19 cellular contexts compared by ENCODE assay signal in the genomic region with DNA sequence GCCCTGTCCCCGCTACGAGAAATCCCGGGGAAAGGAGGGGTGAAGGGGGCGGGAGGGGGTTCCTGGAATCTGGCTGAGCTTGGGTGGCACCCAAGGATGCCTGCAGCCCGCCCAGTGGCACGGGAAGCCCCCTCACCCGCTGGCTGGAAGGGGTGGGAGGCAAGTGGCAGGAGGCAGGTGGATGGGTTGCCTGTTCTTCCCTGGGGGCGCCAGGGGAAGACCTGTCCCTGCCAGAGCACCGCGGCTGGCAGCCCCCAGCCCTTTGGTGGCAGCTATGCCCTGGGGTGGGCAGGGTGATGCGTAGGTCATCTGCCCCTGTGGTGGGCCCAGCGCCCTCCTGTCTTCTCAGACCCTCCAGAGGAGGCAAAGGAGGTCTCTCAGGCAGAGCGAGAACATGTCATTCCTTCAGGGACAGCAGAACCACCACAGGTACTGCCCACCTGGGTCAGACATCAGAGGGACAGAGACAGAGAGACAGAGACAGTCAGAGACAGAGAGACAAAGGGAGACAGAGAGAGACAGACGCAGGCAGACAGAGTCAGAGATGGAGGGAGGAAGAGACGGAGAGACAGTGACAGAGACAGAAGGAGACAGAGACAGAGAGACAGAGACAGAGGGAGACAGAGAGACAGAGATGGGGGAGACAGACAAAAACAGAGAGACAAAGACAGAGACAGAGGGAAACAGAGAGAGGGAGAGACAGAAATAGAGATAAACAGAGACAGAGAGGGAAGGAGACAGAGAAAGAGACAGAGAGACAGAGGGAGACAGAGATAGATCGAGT. TPM values are rescaled to one million over a fixed set of nuclear protein-coding genes. Genes with fewer than 3 reads are reported as not detected.
DNase-seq lines count a peak whose midpoint lies in the region; ATAC-seq, FAIRE-seq and TF ChIP-seq lines count a peak whose summit lies in the region.
"Had no signal": no experiment of that assay in that cellular context is flagged by ENCODE, and none has a peak within 500 bp of the region (broad histone marks: within the 10 kb centered on the region; RNA-seq: fewer than 3 reads in every experiment).

No MANE protein-coding gene starts in this region.

- no peak overlapping the region for H3K27ac ChIP-seq in HepG2 (ENCODE audit: extremely low read length, insufficient read depth, low read length)
- H3K27ac ChIP-seq in right lobe of liver: no peak overlapping the region
- no peak overlapping the region for H3K27ac ChIP-seq in astrocyte (ENCODE audit: low read depth, low read length)
- no peak overlapping the region for H3K27ac ChIP-seq in neuronal stem cell (replicated peaks; ENCODE audit: low read length)
- H3K27ac ChIP-seq in sigmoid colon: no peak overlapping the region
- H3K27ac ChIP-seq: 22Rv1; BLaER1 treated with 17β-estradiol and CSF1 and Interleukin-3, amounts not matched to agents 10 nM and 100 nM had no signal

- H3K4me1 Mint-ChIP-seq in astrocyte (ENCODE audit: low read depth, unreplicated experiment) (no peaks in the 10 kb centered on the region), glutamatergic neuron (ENCODE audit: low read depth, unreplicated experiment) (peaks cover 16% of the 10 kb centered on the region)

- no peak for DNase-seq in HepG2 (ENCODE audit: low spot score)
- DNase-seq in right lobe of liver: no peak
- DNase-seq in astrocyte (ENCODE audit: low read depth): no peak
- DNase-seq in glutamatergic neuron: no peak
- DNase-seq in neuronal stem cell (ENCODE audit: low spot score): no peak
- DNase-seq in H4 (ENCODE audit: low spot score): no peak
- DNase-seq in sigmoid colon: no peak
- DNase-seq: CD8-positive, alpha-beta T cell; DMS 273 treated with DMSO at 0.1 percent for 48 hours; DMS53; DND-41; EL had no signal

- H3K9ac ChIP-seq in HepG2 (ENCODE audit: insufficient read depth, low read depth, low read length) (no peak overlapping the region), astrocyte (ENCODE audit: low read length) (no peak overlapping the region), neuronal stem cell (ENCODE audit: low read depth, low read length, poor library complexity) (no peak overlapping the region)

- H3K79me1 ChIP-seq in neuronal stem cell (ENCODE audit: low read depth, low read length): no peaks in the 10 kb centered on the region

- H2BK12ac ChIP-seq in neuronal stem cell (ENCODE audit: low read length): peak overlapping the region; percentile 73

- H2AFZ ChIP-seq in HepG2 (ENCODE audit: low read length) (no peak overlapping the region), astrocyte (ENCODE audit: low read depth, low read length) (no peak overlapping the region), neuronal stem cell (ENCODE audit: low read length) (no peak overlapping the region)

- H3K9me3 ChIP-seq in HepG2 (ENCODE audit: low read length): no peaks in the 10 kb centered on the region
- H3K9me3 ChIP-seq in right lobe of liver: no peaks in the 10 kb centered on the region
- no peaks in the 10 kb centered on the region for H3K9me3 ChIP-seq in astrocyte (ENCODE audit: insufficient read depth, low read depth, low read length)
- no peaks in the 10 kb centered on the region for H3K9me3 ChIP-seq in neuronal stem cell (replicated peaks in 1 of 2; ENCODE audit: control insufficient read depth in 2 of 2, insufficient read depth in 1 of 2, low read depth in 1 of 2, low read length in 2 of 2)
- H3K9me3 ChIP-seq in sigmoid colon: no peaks in the 10 kb centered on the region
- H3K9me3 ChIP-seq: A549; BLaER1 treated with 17β-estradiol and CSF1 and Interleukin-3, amounts not matched to agents 10 nM and 100 nM; HAP-1 had no signal

- H3K4me1 ChIP-seq in HepG2 (ENCODE audit: insufficient read depth, low read length) (peaks cover 68% of the 10 kb centered on the region), right lobe of liver (peaks cover 0 to 11% (median 5%) of the 10 kb centered on the region in 4 donors), astrocyte (ENCODE audit: insufficient read depth, low read length) (peaks cover 13% of the 10 kb centered on the region), neuronal stem cell (ENCODE audit: control insufficient read depth in 2 of 2, insufficient read depth in 1 of 2, low read depth in 1 of 2, low read length in 2 of 2) (peaks cover 9 to 11% of the 10 kb centered on the region in 2 donors), sigmoid colon (peaks cover 0 to 14% (median 11%) of the 10 kb centered on the region in 4 donors)

- peak overlapping the region; percentile 71 for H2AK5ac ChIP-seq in neuronal stem cell (ENCODE audit: low read depth, low read length)

- peak overlapping the region; percentile 72 for H3K18ac ChIP-seq in neuronal stem cell (ENCODE audit: low read length)

- H3K4me3 ChIP-seq in HepG2 (replicated peaks in 1 of 3; ENCODE audit: insufficient read depth in 1 of 3, low read depth in 2 of 3, low read length in 3 of 3) (no peak overlapping the region), right lobe of liver (no peak overlapping the region), astrocyte (ENCODE audit: insufficient read depth, low read depth, low read length) (no peak overlapping the region), neuronal stem cell (ENCODE audit: low read length in 2 of 2) (no peak overlapping the region), sigmoid colon (no peak overlapping the region)
- H3K4me3 ChIP-seq: A549; BLaER1 treated with 17β-estradiol and CSF1 and Interleukin-3, amounts not matched to agents 10 nM and 100 nM; GM12878; HAP-1 had no signal

- H4K91ac ChIP-seq in neuronal stem cell (ENCODE audit: low read depth, low read length, poor library complexity): no peak overlapping the region

- no peak overlapping the region for H3K23ac ChIP-seq in neuronal stem cell (ENCODE audit: low read depth, low read length, poor library complexity)

- no peak overlapping the region for H3K14ac ChIP-seq in neuronal stem cell (ENCODE audit: low read length)

- no peaks in the 10 kb centered on the region for H3K36me3 ChIP-seq in HepG2 (replicated peaks in 1 of 2; ENCODE audit: control insufficient read depth in 1 of 2, insufficient read depth in 2 of 2, low read length in 2 of 2)
- no peaks in the 10 kb centered on the region for H3K36me3 ChIP-seq in right lobe of liver
- no peaks in the 10 kb centered on the region for H3K36me3 ChIP-seq in astrocyte (ENCODE audit: insufficient read depth, low read length)
- no peaks in the 10 kb centered on the region for H3K36me3 ChIP-seq in neuronal stem cell (replicated peaks in 1 of 2; ENCODE audit: control insufficient read depth in 2 of 2, insufficient read depth in 2 of 2, low read length in 2 of 2)
- H3K36me3 ChIP-seq in sigmoid colon: no peaks in the 10 kb centered on the region
- H3K36me3 ChIP-seq: BLaER1 treated with 17β-estradiol and CSF1 and Interleukin-3, amounts not matched to agents 10 nM and 100 nM; HAP-1 had no signal

- BruUV-seq in HepG2 (replicated peaks; lab: Mats Ljungman, UMichigan): no TSS peak

- H3K27me3 Mint-ChIP-seq in astrocyte (ENCODE audit: low read depth, unreplicated experiment): peaks cover 15% of the 10 kb centered on the region
- H3K27me3 Mint-ChIP-seq in glutamatergic neuron (ENCODE audit: unreplicated experiment): peaks cover 8% of the 10 kb centered on the region

- H3K4me2 ChIP-seq in HepG2 (ENCODE audit: low read depth, low read length): no peak overlapping the region
- H3K4me2 ChIP-seq in astrocyte (ENCODE audit: low read length): no peak overlapping the region
- no peak overlapping the region for H3K4me2 ChIP-seq in neuronal stem cell (ENCODE audit: insufficient read depth, low read length, poor library complexity, severe bottlenecking)
- H3K4me2 ChIP-seq: A549 had no signal

- TF ChIP-seq RAD21 in HepG2 (CRISPR knock-in tag; IDR thresholded peaks at IDR 0.05): no peak

- no peaks in the 10 kb centered on the region for H3K36me3 Mint-ChIP-seq in astrocyte (ENCODE audit: low read depth, unreplicated experiment)
- no peaks in the 10 kb centered on the region for H3K36me3 Mint-ChIP-seq in glutamatergic neuron (ENCODE audit: unreplicated experiment)
- H3K36me3 Mint-ChIP-seq: CD8-positive, alpha-beta T cell had no signal

- no peaks in the 10 kb centered on the region for H3K79me2 ChIP-seq in HepG2 (ENCODE audit: insufficient read depth, low read length)
- H3K79me2 ChIP-seq in astrocyte (ENCODE audit: insufficient read depth, low read length): no peaks in the 10 kb centered on the region

- in situ Hi-C loops in HepG2 (cut with HindIII; ENCODE audit: extremely low pct_ligation_motif_present, low pct_unique_long_range_greater_than_20kb): no loop called here

- H3K27ac Mint-ChIP-seq in astrocyte (ENCODE audit: unreplicated experiment) (no peak overlapping the region), glutamatergic neuron (ENCODE audit: unreplicated experiment) (peak overlapping the region; percentile 45)
- H3K27ac Mint-ChIP-seq: CD8-positive, alpha-beta T cell had no signal

- no peak overlapping the region for H4K8ac ChIP-seq in neuronal stem cell (ENCODE audit: low read depth, low read length)

- peak overlapping the region; percentile 24 for H2BK5ac ChIP-seq in neuronal stem cell (ENCODE audit: low read length)

- no peak for TF ChIP-seq EP300 in HepG2 (IDR thresholded peaks at IDR 0.05; ENCODE audit: low read depth in 2 of 2, low read length in 2 of 2)
- no peak for TF ChIP-seq EP300 in HepG2 (CRISPR knock-in tag; IDR thresholded peaks at IDR 0.05; ENCODE audit: borderline replicate concordance)
- no peak for TF ChIP-seq EP300 in sigmoid colon (IDR thresholded peaks at IDR 0.05)

- H3K4ac ChIP-seq in neuronal stem cell (ENCODE audit: low read length): no peak overlapping the region

- H2BK120ac ChIP-seq in neuronal stem cell (ENCODE audit: low read depth, low read length): no peak overlapping the region

- H3K9me3 Mint-ChIP-seq in astrocyte (ENCODE audit: unreplicated experiment) (peaks cover 2% of the 10 kb centered on the region), glutamatergic neuron (ENCODE audit: unreplicated experiment) (peaks cover 10% of the 10 kb centered on the region)
- H3K9me3 Mint-ChIP-seq: CD8-positive, alpha-beta T cell had no signal

- no peak for TF ChIP-seq POLR2A in HepG2 (IDR thresholded peaks at IDR 0.05; ENCODE audit: insufficient read depth in 1 of 2, low read depth in 2 of 2, low read length in 2 of 2)
- TF ChIP-seq POLR2A in right lobe of liver (IDR thresholded peaks at IDR 0.05): no peak
- no peak for TF ChIP-seq POLR2A in sigmoid colon (IDR thresholded peaks at IDR 0.05)

- POLR2A ChIA-PET in HepG2 (lab: Yijun Ruan, JAX): interaction anchor here (0.6 to 1.1 kb wide), 2 partner anchors 51 to 121 kb away, joined by 3 to 5 read pairs; no protein-coding TSS in a partner anchor

- FAIRE-seq in HepG2 (lab: Jason Lieb, UNC) (no peak), astrocyte (lab: Jason Lieb, UNC) (no peak)
- FAIRE-seq: A549, GM12878, H1 had no signal

- TF ChIP-seq CTCF in HepG2 (CRISPR knock-in tag; IDR thresholded peaks at IDR 0.05) (no peak), right lobe of liver (IDR thresholded peaks at IDR 0.05) (no peak), astrocyte (IDR thresholded peaks at IDR 0.05; ENCODE audit: insufficient read depth, low read depth, low read length) (no peak), glutamatergic neuron (IDR thresholded peaks at IDR 0.05; ENCODE audit: partially characterized antibody, unreplicated experiment) (no peak), sigmoid colon (IDR thresholded peaks at IDR 0.05) (no peak)

- H3K4me3 Mint-ChIP-seq in astrocyte (ENCODE audit: unreplicated experiment): peak overlapping the region; percentile 42
- H3K4me3 Mint-ChIP-seq in glutamatergic neuron (ENCODE audit: unreplicated experiment): peak overlapping the region; percentile 78
- H3K4me3 Mint-ChIP-seq: CD8-positive, alpha-beta T cell had no signal

- H3K27me3 ChIP-seq in HepG2 (ENCODE audit: control insufficient read depth in 1 of 2, insufficient read depth in 2 of 2, low read length in 2 of 2) (peaks cover 1 to 16% of the 10 kb centered on the region in 2 experiments; a peak in 4 of 5 replicates), right lobe of liver (no peaks in the 10 kb centered on the region), astrocyte (ENCODE audit: insufficient read depth, low read length) (peaks cover 7% of the 10 kb centered on the region), neuronal stem cell (ENCODE audit: control insufficient read depth in 3 of 3, insufficient read depth in 3 of 3, low read depth in 1 of 3, low read length in 3 of 3) (peaks cover 0 to 26% (median 0%) of the 10 kb centered on the region in 3 experiments), sigmoid colon (peaks cover 0 to 28% (median 26%) of the 10 kb centered on the region in 3 donors)

- intact Hi-C loops in HepG2 (cut with micrococcal nuclease; ENCODE audit: unreplicated experiment) (no loop called here), right lobe of liver (cut with DNase I) (no loop called here), sigmoid colon (cut with DNase I) (no loop called here)

- 55% methylated on average over 8 of the region's 16 CpGs for WGBS in HepG2 (ENCODE audit: low lambda C conversion rate)
- 94% methylated on average over 3 of the region's 16 CpGs for WGBS in right lobe of liver (ENCODE audit: insufficient coverage, low coverage, low lambda C conversion rate, missing lambda C conversion rate)
- WGBS in neuronal stem cell (ENCODE audit: extremely low coverage in 2 of 2, insufficient read length in 2 of 2, insufficient replicate concordance in 1 of 2), 2 donors: no CpG with 5 or more reads among the region's 16 CpGs
- WGBS in sigmoid colon, 2 donors: 88 to 90% methylated on average over 16 of the region's 16 CpGs

- H4K20me1 ChIP-seq in HepG2 (ENCODE audit: insufficient read depth, low read length) (no peaks in the 10 kb centered on the region), astrocyte (ENCODE audit: insufficient read depth, low read length) (no peaks in the 10 kb centered on the region)

- CTCF ChIA-PET in HepG2 (lab: Yijun Ruan, JAX; ENCODE audit: low intra/inter-chr PET ratio, low total read pairs): no interaction called here

- no peak for ATAC-seq in HepG2
- ATAC-seq in right lobe of liver: no peak
- ATAC-seq in HG03280 (IDR thresholded peaks at IDR 0.05; ENCODE audit: unreplicated experiment): no peak
- ATAC-seq: A549; CD8-positive, alpha-beta T cell; GM12878 had no signal

- peak overlapping the region; percentile 93 for H2BK15ac ChIP-seq in neuronal stem cell (ENCODE audit: low read length)

RNA-seq across cellular contexts. Expression of gene EFNA2, which starts 36.7 kb away (rescaled TPM):
- 4.3 and 9.9 TPM in 2 replicates for total RNA-seq in HepG2 (2016; rRNA removed; fragmentation: Illumina TruSeq; extraction: Trizol)
- 15.0 and 18.4 TPM in 2 replicates for total RNA-seq in HepG2 (2016; cell fraction: cytosol; rRNA removed; fragmentation: Illumina TruSeq; extraction: Trizol; ENCODE audit: low read depth)
- 5.2 and 11.1 TPM in 2 replicates for total RNA-seq in HepG2 (2016; cell fraction: insoluble cytoplasmic fraction; rRNA removed; fragmentation: Illumina TruSeq; extraction: Trizol)
- 27.1 and 33.2 TPM in 2 replicates for total RNA-seq in HepG2 (2016; cell fraction: membrane; rRNA removed; fragmentation: Illumina TruSeq; extraction: Trizol)
- total RNA-seq in HepG2 (2016; cell fraction: nucleus; rRNA removed; fragmentation: Illumina TruSeq; extraction: Trizol): 3.7 and 6.5 TPM in 2 replicates
- 6.0 and 11.1 TPM in 2 replicates for polyA plus RNA-seq in HepG2 (2011; rRNA removed)
- polyA plus RNA-seq in HepG2 (2011; cell fraction: cytosol; rRNA removed): 7.3 and 14.1 TPM in 2 replicates
- 17.9 and 19.5 TPM in 2 replicates for polyA plus RNA-seq in HepG2 (2011; cell fraction: nucleus; rRNA removed)
- polyA plus RNA-seq in HepG2 (2012): 6.4 and 6.8 TPM in 2 replicates
- polyA plus RNA-seq in HepG2 (2016; cell fraction: cytosol; fragmentation: Illumina TruSeq; extraction: Trizol; ENCODE audit: low read depth): 17.9 and 19.1 TPM in 2 replicates
- 7.9 and 11.2 TPM in 2 replicates for polyA plus RNA-seq in HepG2 (2016; cell fraction: insoluble cytoplasmic fraction; fragmentation: Illumina TruSeq; extraction: Trizol; ENCODE audit: low read depth)
- polyA plus RNA-seq in HepG2 (2016; cell fraction: membrane; fragmentation: Illumina TruSeq; extraction: Trizol; ENCODE audit: low read depth): 27.7 and 33.0 TPM in 2 replicates
- polyA plus RNA-seq in HepG2 (2016; cell fraction: nucleus; fragmentation: Illumina TruSeq; extraction: Trizol; ENCODE audit: insufficient read depth, low read depth): 11.7 and 13.4 TPM in 2 replicates
- 0.28 and 20.0 TPM in 2 replicates for polyA minus RNA-seq in HepG2 (2011; rRNA and poly(A)+ RNA removed; ENCODE audit: low replicate concordance)
- polyA minus RNA-seq in HepG2 (2011; cell fraction: cytosol; rRNA and poly(A)+ RNA removed): 23.0 and 23.8 TPM in 2 replicates
- 2.8 and 4.2 TPM in 2 replicates for polyA minus RNA-seq in HepG2 (2011; cell fraction: nucleus; rRNA and poly(A)+ RNA removed)
- 10 to 100 TPM in 1 of 6 experiments, 1 to 10 TPM in 5; 4.2 to 10.3 (median 5.6) TPM for total RNA-seq in right lobe of liver
- total RNA-seq in astrocyte: 7.0 and 8.4 TPM in 2 replicates
- total RNA-seq in glutamatergic neuron (ENCODE audit: unreplicated experiment): 61.4 TPM
- 41.4 TPM for polyA plus RNA-seq in neuronal stem cell (2013, experiment 1 of 2)
- polyA plus RNA-seq in neuronal stem cell (2013, experiment 2 of 2): 40.6 TPM
- total RNA-seq in H4 (2014; rRNA removed; shearing (Covaris generic)): 1.0 and 3.3 TPM in 2 replicates
- not detected for total RNA-seq in sigmoid colon
- 10 to 100 TPM; 23.4 to 40.6 (median 25.2) TPM for polyA plus RNA-seq in sigmoid colon
- total RNA-seq: CD8-positive, alpha-beta T cell; GM12878 had no signal
- polyA plus RNA-seq: GM12878 had no signal

RNA-seq across cellular contexts. Expression of gene FAM174C, which starts 47.1 kb away (rescaled TPM):
- total RNA-seq in HepG2 (2016; rRNA removed; fragmentation: Illumina TruSeq; extraction: Trizol) (21.9 and 31.3 TPM in 2 replicates), right lobe of liver (100 to 1,000 TPM in 1 of 6 experiments, 10 to 100 TPM in 5; 34.0 to 103 (median 43.8) TPM), astrocyte (50.5 and 50.8 TPM in 2 replicates), glutamatergic neuron (ENCODE audit: unreplicated experiment) (17.3 TPM), sigmoid colon (10 to 100 TPM; 24.7 to 49.3 (median 29.8) TPM)
- total RNA-seq in HepG2 (2016; cell fraction: cytosol; rRNA removed; fragmentation: Illumina TruSeq; extraction: Trizol; ENCODE audit: low read depth): 67.5 and 90.2 TPM in 2 replicates
- 14.2 and 28.2 TPM in 2 replicates for total RNA-seq in HepG2 (2016; cell fraction: insoluble cytoplasmic fraction; rRNA removed; fragmentation: Illumina TruSeq; extraction: Trizol)
- total RNA-seq in HepG2 (2016; cell fraction: membrane; rRNA removed; fragmentation: Illumina TruSeq; extraction: Trizol): 57.9 and 74.3 TPM in 2 replicates
- total RNA-seq in HepG2 (2016; cell fraction: nucleus; rRNA removed; fragmentation: Illumina TruSeq; extraction: Trizol): 18.6 and 22.9 TPM in 2 replicates
- polyA plus RNA-seq in HepG2 (2011; rRNA removed) (19.5 and 21.2 TPM in 2 replicates), sigmoid colon (10 to 100 TPM; 37.0 to 87.8 (median 60.1) TPM)
- 21.0 and 42.4 TPM in 2 replicates for polyA plus RNA-seq in HepG2 (2011; cell fraction: cytosol; rRNA removed)
- 45.8 and 49.4 TPM in 2 replicates for polyA plus RNA-seq in HepG2 (2011; cell fraction: nucleus; rRNA removed)
- polyA plus RNA-seq in HepG2 (2012): 14.1 and 18.2 TPM in 2 replicates
- 104 and 136 TPM in 2 replicates for polyA plus RNA-seq in HepG2 (2016; cell fraction: cytosol; fragmentation: Illumina TruSeq; extraction: Trizol; ENCODE audit: low read depth)
- 24.1 and 30.7 TPM in 2 replicates for polyA plus RNA-seq in HepG2 (2016; cell fraction: insoluble cytoplasmic fraction; fragmentation: Illumina TruSeq; extraction: Trizol; ENCODE audit: low read depth)
- polyA plus RNA-seq in HepG2 (2016; cell fraction: membrane; fragmentation: Illumina TruSeq; extraction: Trizol; ENCODE audit: low read depth): 78.9 and 88.8 TPM in 2 replicates
- 43.0 and 56.8 TPM in 2 replicates for polyA plus RNA-seq in HepG2 (2016; cell fraction: nucleus; fragmentation: Illumina TruSeq; extraction: Trizol; ENCODE audit: insufficient read depth, low read depth)
- 15.5 and 24.8 TPM in 2 replicates for polyA minus RNA-seq in HepG2 (2011; rRNA and poly(A)+ RNA removed; ENCODE audit: low replicate concordance)
- polyA minus RNA-seq in HepG2 (2011; cell fraction: cytosol; rRNA and poly(A)+ RNA removed): 9.4 and 11.7 TPM in 2 replicates
- 6.5 and 6.8 TPM in 2 replicates for polyA minus RNA-seq in HepG2 (2011; cell fraction: nucleus; rRNA and poly(A)+ RNA removed)
- polyA plus RNA-seq in neuronal stem cell (2013, experiment 1 of 2): 23.8 TPM
- polyA plus RNA-seq in neuronal stem cell (2013, experiment 2 of 2): 24.1 TPM
- 49.8 and 59.5 TPM in 2 replicates for total RNA-seq in H4 (2014; rRNA removed; shearing (Covaris generic))

RNA-seq across cellular contexts. Expression of gene CIRBP, which starts 53.3 kb away (rescaled TPM):
- total RNA-seq in HepG2 (2016; rRNA removed; fragmentation: Illumina TruSeq; extraction: Trizol) (133 and 135 TPM in 2 replicates), right lobe of liver (100 to 1,000 TPM in 2 of 6 experiments, 10 to 100 TPM in 4; 69.2 to 111 (median 89.5) TPM), astrocyte (184 and 215 TPM in 2 replicates), glutamatergic neuron (ENCODE audit: unreplicated experiment) (341 TPM), sigmoid colon (1,000 to 10,000 TPM in 1 of 4 donors, 100 to 1,000 TPM in 3; 602 to 1,004 (median 791) TPM)
- total RNA-seq in HepG2 (2016; cell fraction: cytosol; rRNA removed; fragmentation: Illumina TruSeq; extraction: Trizol; ENCODE audit: low read depth): 96.6 and 116 TPM in 2 replicates
- total RNA-seq in HepG2 (2016; cell fraction: insoluble cytoplasmic fraction; rRNA removed; fragmentation: Illumina TruSeq; extraction: Trizol): 122 and 153 TPM in 2 replicates
- total RNA-seq in HepG2 (2016; cell fraction: membrane; rRNA removed; fragmentation: Illumina TruSeq; extraction: Trizol): 83.7 and 88.2 TPM in 2 replicates
- total RNA-seq in HepG2 (2016; cell fraction: nucleus; rRNA removed; fragmentation: Illumina TruSeq; extraction: Trizol): 100 and 108 TPM in 2 replicates
- polyA plus RNA-seq in HepG2 (2011; rRNA removed) (140 and 177 TPM in 2 replicates), sigmoid colon (100 to 1,000 TPM; 129 to 455 (median 265) TPM)
- 120 and 152 TPM in 2 replicates for polyA plus RNA-seq in HepG2 (2011; cell fraction: cytosol; rRNA removed)
- polyA plus RNA-seq in HepG2 (2011; cell fraction: nucleus; rRNA removed): 887 and 1,037 TPM in 2 replicates
- polyA plus RNA-seq in HepG2 (2012): 154 and 221 TPM in 2 replicates
- polyA plus RNA-seq in HepG2 (2016; cell fraction: cytosol; fragmentation: Illumina TruSeq; extraction: Trizol; ENCODE audit: low read depth): 39.2 and 45.5 TPM in 2 replicates
- polyA plus RNA-seq in HepG2 (2016; cell fraction: insoluble cytoplasmic fraction; fragmentation: Illumina TruSeq; extraction: Trizol; ENCODE audit: low read depth): 156 and 182 TPM in 2 replicates
- 63.6 and 72.0 TPM in 2 replicates for polyA plus RNA-seq in HepG2 (2016; cell fraction: membrane; fragmentation: Illumina TruSeq; extraction: Trizol; ENCODE audit: low read depth)
- polyA plus RNA-seq in HepG2 (2016; cell fraction: nucleus; fragmentation: Illumina TruSeq; extraction: Trizol; ENCODE audit: insufficient read depth, low read depth): 293 and 318 TPM in 2 replicates
- 38.8 and 49.7 TPM in 2 replicates for polyA minus RNA-seq in HepG2 (2011; rRNA and poly(A)+ RNA removed; ENCODE audit: low replicate concordance)
- polyA minus RNA-seq in HepG2 (2011; cell fraction: cytosol; rRNA and poly(A)+ RNA removed): 32.8 and 38.9 TPM in 2 replicates
- polyA minus RNA-seq in HepG2 (2011; cell fraction: nucleus; rRNA and poly(A)+ RNA removed): 106 and 131 TPM in 2 replicates
- polyA plus RNA-seq in neuronal stem cell (2013, experiment 1 of 2): 218 TPM
- polyA plus RNA-seq in neuronal stem cell (2013, experiment 2 of 2): 217 TPM
- total RNA-seq in H4 (2014; rRNA removed; shearing (Covaris generic)): 196 and 197 TPM in 2 replicates
